8 cellular contexts compared by ENCODE assay signal in the genomic region with DNA sequence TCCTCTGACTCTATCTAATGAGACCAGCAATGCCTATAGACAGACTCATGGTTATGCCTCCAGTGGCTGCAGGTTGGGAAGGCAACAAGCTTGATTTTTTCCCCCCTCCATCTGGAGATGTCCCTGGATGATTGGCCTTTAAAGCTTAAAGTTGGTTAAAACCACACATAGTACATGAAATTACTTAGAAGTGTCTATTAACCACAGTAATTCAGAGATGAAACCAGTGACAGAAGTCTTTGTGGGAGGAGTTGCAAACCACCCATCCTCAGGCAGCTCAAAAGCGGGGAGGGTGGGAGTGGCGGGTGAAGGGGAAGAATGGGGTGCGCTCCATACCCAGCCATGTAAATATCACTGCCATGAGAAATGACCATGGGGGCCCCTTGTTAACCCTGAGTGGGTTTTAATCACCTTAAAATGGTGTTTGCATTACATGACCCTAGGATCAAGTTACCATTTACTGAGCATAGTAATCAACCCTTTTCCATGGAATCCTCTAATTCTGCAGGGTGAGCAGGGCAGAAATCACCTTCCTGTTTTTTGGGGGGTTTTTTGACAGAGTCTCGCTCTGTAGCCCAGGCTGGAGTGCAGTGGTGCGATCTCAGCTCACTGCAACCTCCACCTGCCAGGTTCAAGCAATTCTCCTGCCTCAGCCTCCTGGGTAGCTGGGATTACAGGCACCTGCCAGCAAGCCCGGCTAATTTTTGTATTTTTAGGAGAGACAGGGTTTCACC.
DNase-seq lines count a peak whose midpoint lies in the region; ATAC-seq lines count a peak whose summit lies in the region.

No MANE protein-coding gene starts in this region.

- peaks cover 26 to 38% of the 10 kb centered on the region in 2 donors for H3K4me1 Mint-ChIP-seq in effector memory CD8-positive, alpha-beta T cell (ENCODE audit: low read depth in 2 of 2)

- ATAC-seq in GM18511 (IDR thresholded peaks at IDR 0.05; ENCODE audit: unreplicated experiment) (peak; percentile 93), GM21515 (IDR thresholded peaks at IDR 0.05; ENCODE audit: unreplicated experiment) (peak; percentile 63), HG03460 (IDR thresholded peaks at IDR 0.05; ENCODE audit: unreplicated experiment) (peak; percentile 71)
- peak; percentile 91 for ATAC-seq in effector memory CD8-positive, alpha-beta T cell (replicated peaks)

- peak overlapping the region in 1 of 2 donors; percentile 26 for H3K27ac Mint-ChIP-seq in effector memory CD8-positive, alpha-beta T cell

- peaks cover 6% of the 10 kb centered on the region for H3K36me3 Mint-ChIP-seq in effector memory CD8-positive, alpha-beta T cell (ENCODE audit: insufficient read depth)

- no peaks in the 10 kb centered on the region for H3K9me3 Mint-ChIP-seq in effector memory CD8-positive, alpha-beta T cell

- peak overlapping the region in 1 of 2 donors; percentile 4 for H3K4me3 Mint-ChIP-seq in effector memory CD8-positive, alpha-beta T cell

- peak in 1 of 3 experiments; percentile 9 for DNase-seq in effector memory CD8-positive, alpha-beta T cell
- DNase-seq in pons (ENCODE audit: low spot score) (no peak), DMS114 treated with DMSO at 0.1 percent for 48 hours (lab: John Stamatoyannopoulos, UW; ENCODE audit: unreplicated experiment) (no peak), NCI-H774 (lab: John Stamatoyannopoulos, UW) (no peak), NCI-H187 (lab: John Stamatoyannopoulos, UW) (no peak)

- H3K27me3 Mint-ChIP-seq in effector memory CD8-positive, alpha-beta T cell, result no peaks in the 10 kb centered on the region
